In the genomic region with DNA sequence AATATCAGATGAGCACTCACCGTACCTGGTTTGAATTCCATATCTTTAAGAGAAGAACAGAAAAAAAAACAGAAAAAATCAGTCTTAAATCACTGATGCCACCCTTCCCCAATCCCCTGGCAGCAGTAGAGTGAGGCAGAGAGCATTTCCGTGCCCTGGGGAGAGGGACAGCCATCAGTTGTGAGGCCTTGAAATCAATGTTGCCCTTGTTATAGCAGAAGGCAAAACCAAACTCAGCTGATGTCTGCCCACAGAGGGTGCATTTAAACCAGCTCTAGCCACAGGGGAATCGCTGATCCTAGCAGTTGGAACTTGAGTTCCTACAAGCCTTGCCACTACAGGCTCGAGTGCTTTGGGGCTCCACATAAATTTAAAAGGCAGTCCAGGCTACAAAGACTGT, we compare ENCODE assay signal across 31 cellular contexts.
"Had no signal": no experiment of that assay in that cellular context is flagged by ENCODE, and none has a peak within 500 bp of the region (broad histone marks: within the 10 kb centered on the region; RNA-seq: fewer than 3 reads in every experiment).

No MANE protein-coding gene starts in this region.

- H3K27ac Mint-ChIP-seq: natural killer cell; nephron; neural progenitor cell; progenitor cell of endocrine pancreas; stimulated activated memory B cell treated with anti-CD40 and anti-IgM and Interleukin-4, amounts not matched to agents 10 μg/mL and 1 μg/mL and 100 μg/mL, for 72 hours; stimulated activated naive CD8-positive, alpha-beta T cell treated with anti-CD3 and anti-CD28 coated beads, Interleukin-15, amount 100 ng/mL, for 72 hours; type B pancreatic cell had no signal

- H3K4me1 Mint-ChIP-seq: natural killer cell; nephron; neural progenitor cell; stimulated activated memory B cell treated with anti-CD40 and anti-IgM and Interleukin-4, amounts not matched to agents 10 μg/mL and 1 μg/mL and 100 μg/mL, for 72 hours; stimulated activated naive CD8-positive, alpha-beta T cell treated with anti-CD3 and anti-CD28 coated beads, Interleukin-15, amount 100 ng/mL, for 72 hours had no signal

- DNase-seq: natural killer cell; occipital lobe; ovary; posterior cingulate gyrus; psoas muscle; right cardiac atrium; right lobe of liver; spleen; stimulated activated CD4-positive, alpha-beta T cell treated with anti-CD3 and anti-CD28 coated beads, Interleukin-12 subunit alpha, Interleukin-12 subunit beta, amount 100 ng/mL, for 4 hours; stimulated activated CD4-positive, alpha-beta T cell treated with anti-CD3 and anti-CD28 coated beads, Interleukin-1b, Interleukin-23, amount 100 ng/mL, for 48 hours; stimulated activated CD4-positive, alpha-beta T cell treated with anti-CD3 and anti-CD28 coated beads, Interleukin-4, amount 100 ng/mL, for 1 hour; stimulated activated CD4-positive, alpha-beta T cell treated with anti-CD3 and anti-CD28 coated beads, Interleukin-4, amount 100 ng/mL, for 4 hours; stimulated activated CD8-positive, alpha-beta memory T cell treated with anti-CD3 and anti-CD28 coated beads, Interleukin-4, amount 100 ng/mL, for 48 hours; stimulated activated naive CD4-positive, alpha-beta T cell; stimulated activated naive CD8-positive, alpha-beta T cell treated with anti-CD3 and anti-CD28 coated beads, Interleukin-15, amount 100 ng/mL, for 72 hours; stimulated activated naive CD8-positive, alpha-beta T cell treated with anti-CD3 and anti-CD28 coated beads, Interleukin-15, Interleukin-2, amounts not matched to agents 100 U/mL and 50 U/mL, for 24 hours; substantia nigra; testis; tibial artery; transverse colon; upper lobe of right lung; uterus had no signal

- ATAC-seq: natural killer cell; psoas muscle; right cardiac atrium; right lobe of liver; stimulated activated memory B cell treated with anti-CD40 and anti-IgM and Interleukin-4, amounts not matched to agents 10 μg/mL and 1 μg/mL and 100 μg/mL, for 72 hours; stimulated activated naive CD8-positive, alpha-beta T cell treated with anti-CD3 and anti-CD28 coated beads, Interleukin-15, amount 100 ng/mL, for 72 hours; stimulated activated naive CD8-positive, alpha-beta T cell treated with anti-CD3 and anti-CD28 coated beads, Interleukin-15, Interleukin-2, amounts not matched to agents 100 U/mL and 50 U/mL, for 24 hours; upper lobe of right lung had no signal

- H3K36me3 ChIP-seq: neural progenitor cell, ovary, right lobe of liver, spleen, suprapubic skin, tibial artery, transverse colon, upper lobe of right lung, uterus had no signal

- H3K4me3 ChIP-seq: neural progenitor cell, ovary, psoas muscle, right lobe of liver, skin epidermis, smooth muscle cell, spleen, suprapubic skin, testis, tibial artery, transverse colon, upper lobe of right lung, uterus had no signal

- H3K27ac ChIP-seq: neural progenitor cell, ovary, parathyroid adenoma, psoas muscle, right lobe of liver, skin epidermis, spleen, suprapubic skin, testis, tibial artery, transverse colon, upper lobe of right lung, uterus had no signal

- H3K27me3 ChIP-seq: neural progenitor cell, ovary, right lobe of liver, spleen, suprapubic skin, testis, tibial artery, transverse colon, upper lobe of right lung, uterus had no signal

- H3K27me3 Mint-ChIP-seq: progenitor cell of endocrine pancreas; stimulated activated memory B cell treated with anti-CD40 and anti-IgM and Interleukin-4, amounts not matched to agents 10 μg/mL and 1 μg/mL and 100 μg/mL, for 72 hours; stimulated activated naive CD8-positive, alpha-beta T cell treated with anti-CD3 and anti-CD28 coated beads, Interleukin-15, amount 100 ng/mL, for 72 hours; type B pancreatic cell had no signal

- H3K4me2 ChIP-seq: neural progenitor cell, smooth muscle cell had no signal

- H3K4me1 ChIP-seq: neural progenitor cell, parathyroid adenoma, psoas muscle, right lobe of liver, spleen, suprapubic skin, testis, tibial artery, transverse colon, upper lobe of right lung, uterus had no signal

- H3K9me3 Mint-ChIP-seq: stimulated activated memory B cell treated with anti-CD40 and anti-IgM and Interleukin-4, amounts not matched to agents 10 μg/mL and 1 μg/mL and 100 μg/mL, for 72 hours; type B pancreatic cell had no signal

- H3K79me2 ChIP-seq: parathyroid adenoma had no signal

- H2AFZ ChIP-seq: neural progenitor cell, parathyroid adenoma had no signal

- H3K4me3 Mint-ChIP-seq: natural killer cell; nephron; neural progenitor cell; stimulated activated memory B cell treated with anti-CD40 and anti-IgM and Interleukin-4, amounts not matched to agents 10 μg/mL and 1 μg/mL and 100 μg/mL, for 72 hours; stimulated activated naive CD8-positive, alpha-beta T cell treated with anti-CD3 and anti-CD28 coated beads, Interleukin-15, amount 100 ng/mL, for 72 hours; type B pancreatic cell had no signal

- H3K36me3 Mint-ChIP-seq: natural killer cell; neural progenitor cell; stimulated activated memory B cell treated with anti-CD40 and anti-IgM and Interleukin-4, amounts not matched to agents 10 μg/mL and 1 μg/mL and 100 μg/mL, for 72 hours; type B pancreatic cell had no signal
